In genomic region chr19:920051-920857, GRCh38 we compare ENCODE assay signal across 10 cellular contexts. TPM values are rescaled to one million over a fixed set of nuclear protein-coding genes. Genes with fewer than 3 reads are reported as not detected.
DNase-seq lines count a peak whose midpoint lies in the region; ATAC-seq and TF ChIP-seq lines count a peak whose summit lies in the region.
"Had no signal": no experiment of that assay in that cellular context is flagged by ENCODE, and none has a peak within 500 bp of the region (broad histone marks: within the 10 kb centered on the region; RNA-seq: fewer than 3 reads in every experiment).

No MANE protein-coding gene starts in this region.

- no peaks in the 10 kb centered on the region for H3K9me3 Mint-ChIP-seq in stimulated activated effector memory CD8-positive, alpha-beta T cell treated with anti-CD3 and anti-CD28 coated beads, Interleukin-12 subunit alpha, Interleukin-12 subunit beta, amount 100 ng/mL, for 72 hours

- ATAC-seq in foreskin keratinocyte: peak; percentile 12
- ATAC-seq in stimulated activated effector memory CD8-positive, alpha-beta T cell treated with anti-CD3 and anti-CD28 coated beads, Interleukin-12 subunit alpha, Interleukin-12 subunit beta, amount 100 ng/mL, for 72 hours: peak; percentile 60

- H3K4me1 Mint-ChIP-seq in stimulated activated effector memory CD8-positive, alpha-beta T cell treated with anti-CD3 and anti-CD28 coated beads, Interleukin-12 subunit alpha, Interleukin-12 subunit beta, amount 100 ng/mL, for 72 hours: peaks cover 22% of the 10 kb centered on the region

- peak overlapping the region; percentile 79 for H3K27ac Mint-ChIP-seq in stimulated activated effector memory CD8-positive, alpha-beta T cell treated with anti-CD3 and anti-CD28 coated beads, Interleukin-12 subunit alpha, Interleukin-12 subunit beta, amount 100 ng/mL, for 72 hours

- POLR2A ChIA-PET in RWPE1 (lab: Yijun Ruan, JAX; ENCODE audit: low non-redundant PET): no interaction called here

- DNase-seq in GM13976 (ENCODE audit: low spot score): peak; percentile 77
- peak; percentile 50 to 59 for DNase-seq in NCI-H1930 (lab: John Stamatoyannopoulos, UW)
- peak; percentile 83 for DNase-seq in activated CD8-positive, alpha-beta memory T cell treated with anti-CD3 and anti-CD28 coated beads, Interleukin-2, amount 50 U/mL, for 48 hours
- DNase-seq in foreskin keratinocyte: no peak
- peak; percentile 64 to 80 for DNase-seq in stimulated activated effector memory CD8-positive, alpha-beta T cell treated with anti-CD3 and anti-CD28 coated beads, Interleukin-12 subunit alpha, Interleukin-12 subunit beta, amount 100 ng/mL, for 72 hours (ENCODE audit: low spot score in 2 of 2)
- no peak for DNase-seq in RWPE1 (ENCODE audit: low spot score)
- DNase-seq in NCI-H226: no peak
- DNase-seq in GM19240 (ENCODE audit: insufficient read length, low spot score): no peak

- CTCF ChIA-PET in RWPE1 (lab: Yijun Ruan, JAX): interaction anchor here (0.5 to 1.6 kb wide), 6 partner anchors 37 to 80 kb away, joined by 4 to 7 read pairs (median 4); no protein-coding TSS in a partner anchor

- peaks cover 56% of the 10 kb centered on the region for H3K27me3 ChIP-seq in foreskin keratinocyte

- in situ Hi-C loops in GM13976 (cut with MboI; ENCODE audit: low sequenced_read_pairs, unreplicated experiment): loop anchor here (5.0 kb wide), 1 partner anchor 67 kb away; no protein-coding TSS in a partner anchor

- H3K36me3 Mint-ChIP-seq in stimulated activated effector memory CD8-positive, alpha-beta T cell treated with anti-CD3 and anti-CD28 coated beads, Interleukin-12 subunit alpha, Interleukin-12 subunit beta, amount 100 ng/mL, for 72 hours: peaks cover 30% of the 10 kb centered on the region

- no peak overlapping the region for H3K27ac ChIP-seq in foreskin keratinocyte
- H3K27ac ChIP-seq in RWPE1: no peak overlapping the region

- TF ChIP-seq CTCF in GM13976 (IDR thresholded peaks at IDR 0.05; ENCODE audit: borderline replicate concordance, control extremely low read depth, extremely low read depth, insufficient read depth, missing control alignments): no peak
- peak; percentile 9 for TF ChIP-seq CTCF in foreskin keratinocyte (conservative IDR thresholded peaks at IDR 0.05)
- TF ChIP-seq CTCF in RWPE1 (conservative IDR thresholded peaks at IDR 0.05; ENCODE audit: low read depth): no peak

- no peaks in the 10 kb centered on the region for H3K4me1 ChIP-seq in foreskin keratinocyte

- H3K4me3 Mint-ChIP-seq in stimulated activated effector memory CD8-positive, alpha-beta T cell treated with anti-CD3 and anti-CD28 coated beads, Interleukin-12 subunit alpha, Interleukin-12 subunit beta, amount 100 ng/mL, for 72 hours: peak overlapping the region; percentile 70

RNA-seq across cellular contexts. Expression of gene KISS1R, which starts 3.1 kb away (rescaled TPM):
- total RNA-seq in foreskin keratinocyte: not detected in 2 replicates
- not detected in 2 replicates for polyA plus RNA-seq in foreskin keratinocyte
- total RNA-seq: skeletal muscle tissue had no signal

RNA-seq across cellular contexts. Expression of gene ARID3A, which starts 5.6 kb away (rescaled TPM):
- 9.0 and 9.4 TPM in 2 replicates for total RNA-seq in foreskin keratinocyte
- 4.8 and 5.0 TPM in 2 replicates for polyA plus RNA-seq in foreskin keratinocyte

RNA-seq across cellular contexts. Expression of gene R3HDM4, which starts 7.2 kb away (rescaled TPM):
- total RNA-seq in foreskin keratinocyte: 48.8 and 55.4 TPM in 2 replicates
- polyA plus RNA-seq in foreskin keratinocyte: 63.7 and 68.1 TPM in 2 replicates

RNA-seq across cellular contexts. Expression of gene RNU6-9, which starts 27.0 kb away (rescaled TPM):
- not detected in 2 replicates for total RNA-seq in foreskin keratinocyte
- polyA plus RNA-seq in foreskin keratinocyte: not detected in 2 replicates
- total RNA-seq: skeletal muscle tissue; T-helper 1 cell treated with Interleukin-12 subunit alpha and Interleukin-12 subunit beta and Interleukin-4 antibody, amounts not matched to agents 30 ng/mL and 1 ng/mL, for 36 hours had no signal

RNA-seq across cellular contexts. Expression of gene MED16, which starts 27.3 kb away (rescaled TPM):
- total RNA-seq in foreskin keratinocyte: 25.9 and 26.9 TPM in 2 replicates
- polyA plus RNA-seq in foreskin keratinocyte: 41.3 and 44.2 TPM in 2 replicates

Comparison
In these comparisons a context has a peak if more than half of its experiments do, and no peak if none do; other contexts are left out.
1. DNase-seq: peak in GM13976 (single experiment), NCI-H1930 (2 of 2), activated CD8-positive, alpha-beta memory T cell treated with anti-CD3 and anti-CD28 coated beads, Interleukin-2, amount 50 U/mL, for 48 hours (single experiment) and stimulated activated effector memory CD8-positive, alpha-beta T cell treated with anti-CD3 and anti-CD28 coated beads, Interleukin-12 subunit alpha, Interleukin-12 subunit beta, amount 100 ng/mL, for 72 hours (2 of 2); none in foreskin keratinocyte (0 of 2), RWPE1 (single experiment), NCI-H226 (single experiment) and GM19240 (single experiment).